Comparison of ENCODE assay signal across 19 cellular contexts in genomic region chr17:48148029-48148759, GRCh38. TPM values are rescaled to one million over a fixed set of nuclear protein-coding genes. Genes with fewer than 3 reads are reported as not detected.
DNase-seq lines count a peak whose midpoint lies in the region; ATAC-seq and TF ChIP-seq lines count a peak whose summit lies in the region.
"Had no signal": no experiment of that assay in that cellular context is flagged by ENCODE, and none has a peak within 500 bp of the region (broad histone marks: within the 10 kb centered on the region; RNA-seq: fewer than 3 reads in every experiment).

No MANE protein-coding gene starts in this region.

- 76 to 82% (median 81%) methylated on average over 13 of the region's 13 CpGs for WGBS in heart left ventricle, 4 donors

- intact Hi-C loops in heart left ventricle (cut with DNase I) = loop anchor here in 1 of 10 donors (10.0 kb wide), 1 partner anchor 467 kb away; the partner anchor contains the start of genes HOXB7 and HOXB8

- ATAC-seq in heart left ventricle = no peak
- ATAC-seq: activated CD8-positive, alpha-beta T cell treated with anti-CD3 and anti-CD28 coated beads, Interleukin-2, amount 10 ng/mL, durations not matched to agents 7 days and 5 days; activated T-helper 17 cell treated with anti-CD3 and anti-CD28 coated beads, Interleukin-2, amount 50 U/mL, for 72 hours had no signal

- H3K4me3 ChIP-seq in heart left ventricle = no peak overlapping the region
- H3K4me3 ChIP-seq: adrenal gland, GM23248, left ventricle myocardium inferior, SJSA1 had no signal

- no peaks in the 10 kb centered on the region for H3K9me3 ChIP-seq in heart left ventricle
- H3K9me3 ChIP-seq: adrenal gland, left ventricle myocardium inferior, SJSA1 had no signal

- no peaks in the 10 kb centered on the region for H3K4me1 ChIP-seq in heart left ventricle
- H3K4me1 ChIP-seq: adrenal gland, left ventricle myocardium inferior, SJSA1 had no signal

- no peak for TF ChIP-seq CTCF in heart left ventricle (IDR thresholded peaks at IDR 0.05)

- H3K27ac ChIP-seq in heart left ventricle = no peak overlapping the region
- H3K27ac ChIP-seq: adrenal gland, GM23248, KMS-11, left ventricle myocardium inferior, SJSA1 had no signal

- DNase-seq in NCI-H2081 (lab: John Stamatoyannopoulos, UW) (peak; percentile 33 to 44), NCI-H2081 treated with DMSO at 0.1 percent for 48 hours (lab: John Stamatoyannopoulos, UW) (no peak), GF-D8 (lab: John Stamatoyannopoulos, UW) (peak; percentile 18), NCI-H82 treated with DMSO at 0.1 percent for 48 hours (lab: John Stamatoyannopoulos, UW; ENCODE audit: unreplicated experiment) (peak; percentile 70), epidermal melanocyte (ENCODE audit: insufficient read length, low spot score) (peak; percentile 55), heart left ventricle (no peak), dermis blood vessel endothelial cell (no peak), islet precursor cell (no peak)
- DNase-seq: activated CD8-positive, alpha-beta T cell treated with anti-CD3 and anti-CD28 coated beads, Interleukin-2, amount 10 ng/mL, durations not matched to agents 7 days and 5 days; adrenal gland; CD4-positive, CD25-positive, alpha-beta regulatory T cell; central memory CD4-positive, alpha-beta T cell; effector CD8-positive, alpha-beta T cell; GM23248; left ventricle myocardium inferior; NCI-H2029 treated with DMSO at 0.1 percent for 48 hours had no signal

- H3K27me3 ChIP-seq in heart left ventricle = peaks cover 5 to 96% (median 28%) of the 10 kb centered on the region in 9 donors
- H3K27me3 ChIP-seq: adrenal gland had no signal

- TF ChIP-seq POLR2A in heart left ventricle (IDR thresholded peaks at IDR 0.05) = no peak

- H3K36me3 ChIP-seq in heart left ventricle = no peaks in the 10 kb centered on the region
- H3K36me3 ChIP-seq: adrenal gland, left ventricle myocardium inferior, SJSA1 had no signal

RNA-seq across cellular contexts. Expression of gene SNX11, which starts 40.6 kb away (rescaled TPM):
- 10 to 100 TPM in 7 of 9 donors, 1 to 10 TPM in 2; 8.5 to 25.0 (median 11.3) TPM for total RNA-seq in heart left ventricle
- polyA plus RNA-seq in heart left ventricle = 10 to 100 TPM in 1 of 2 donors, 1 to 10 TPM in 1; 5.2 to 30.8 TPM
- 14.0 and 15.9 TPM in 2 replicates for total RNA-seq in dermis blood vessel endothelial cell

RNA-seq across cellular contexts. Expression of gene CBX1, which starts 46.9 kb away (rescaled TPM):
- 10 to 100 TPM; 28.5 to 43.8 (median 37.9) TPM for total RNA-seq in heart left ventricle
- 10 to 100 TPM; 24.6 to 51.7 TPM for polyA plus RNA-seq in heart left ventricle
- total RNA-seq in dermis blood vessel endothelial cell = 65.7 and 81.3 TPM in 2 replicates

Comparison
In these comparisons a context has a peak if more than half of its experiments do, and no peak if none do; other contexts are left out.
1. DNase-seq: peak in NCI-H2081 (2 of 2), GF-D8 (single experiment), NCI-H82 treated with DMSO at 0.1 percent for 48 hours (single experiment) and epidermal melanocyte (single experiment); none in NCI-H2081 treated with DMSO at 0.1 percent for 48 hours (single experiment), heart left ventricle (0 of 5), dermis blood vessel endothelial cell (single experiment) and islet precursor cell (single experiment).